In genomic region chr4:6425336-6425735, GRCh38 we compare ENCODE assay signal across 12 cellular contexts. TPM values are rescaled to one million over a fixed set of nuclear protein-coding genes. Genes with fewer than 3 reads are reported as not detected.
"Had no signal": no experiment of that assay in that cellular context is flagged by ENCODE, and none has a peak within 500 bp of the region (broad histone marks: within the 10 kb centered on the region; RNA-seq: fewer than 3 reads in every experiment).

No MANE protein-coding gene starts in this region.

- H3K27ac ChIP-seq: breast epithelium, heart left ventricle, left ventricle myocardium inferior, skin epidermis had no signal

- H3K4me3 Mint-ChIP-seq: activated T-cell treated with anti-CD3 and anti-CD28 coated beads, Interleukin-2, amount 50 U/mL, for 72 hours; memory B cell had no signal

- H3K36me3 Mint-ChIP-seq: memory B cell had no signal

- H3K27ac Mint-ChIP-seq: activated T-cell treated with anti-CD3 and anti-CD28 coated beads, Interleukin-2, amount 50 U/mL, for 72 hours; memory B cell had no signal

- DNase-seq: activated CD4-positive, alpha-beta T cell treated with anti-CD3 and anti-CD28 coated beads for 1 hour; activated CD4-positive, alpha-beta T cell treated with anti-CD3 and anti-CD28 coated beads, Interleukin-2, amount 50 U/mL, for 48 hours; activated gamma-delta T cell treated with Interleukin-2 at 50 U/mL for 16 hours; activated T-cell treated with anti-CD3 and anti-CD28 coated beads, Interleukin-2, amount 50 U/mL, for 72 hours; foreskin melanocyte; heart left ventricle; islet precursor cell; left ventricle myocardium inferior; stimulated activated CD4-positive, alpha-beta T cell treated with anti-CD3 and anti-CD28 coated beads, Interleukin-4, amount 100 ng/mL, for 4 hours had no signal

RNA-seq across cellular contexts. Expression of gene PPP2R2C, which starts 47.1 kb away (rescaled TPM):
- total RNA-seq: activated T-cell treated with anti-CD3 and anti-CD28 coated beads, Interleukin-2, amount 50 U/mL, for 72 hours had no signal
